11 cellular contexts compared by ENCODE assay signal in genomic region chr12:3137268-3137761, GRCh38.
DNase-seq lines count a peak whose midpoint lies in the region; ATAC-seq lines count a peak whose summit lies in the region.
"Had no signal": no experiment of that assay in that cellular context is flagged by ENCODE, and none has a peak within 500 bp of the region (broad histone marks: within the 10 kb centered on the region; RNA-seq: fewer than 3 reads in every experiment).

No MANE protein-coding gene starts in this region.

- no peaks in the 10 kb centered on the region for H3K4me1 Mint-ChIP-seq in activated T-helper 2 cell treated with anti-CD3 and anti-CD28 coated beads, Interferon-gamma antibody, Interleukin-2, Interleukin-4, amounts not matched to agents 10 μg/mL and 5 μg/mL and 100 μg/mL, durations not matched to agents 14 hours and 24 hours and 36 hours (ENCODE audit: low read depth)
- H3K4me1 Mint-ChIP-seq: memory B cell had no signal

- H3K36me3 Mint-ChIP-seq in activated T-helper 2 cell treated with anti-CD3 and anti-CD28 coated beads, Interferon-gamma antibody, Interleukin-2, Interleukin-4, amounts not matched to agents 10 μg/mL and 5 μg/mL and 100 μg/mL, durations not matched to agents 14 hours and 24 hours and 36 hours (ENCODE audit: low read depth): no peaks in the 10 kb centered on the region
- H3K36me3 Mint-ChIP-seq: memory B cell had no signal

- H3K4me3 Mint-ChIP-seq in activated T-helper 2 cell treated with anti-CD3 and anti-CD28 coated beads, Interferon-gamma antibody, Interleukin-2, Interleukin-4, amounts not matched to agents 10 μg/mL and 5 μg/mL and 100 μg/mL, durations not matched to agents 14 hours and 24 hours and 36 hours (ENCODE audit: low read depth): no peak overlapping the region
- H3K4me3 Mint-ChIP-seq: memory B cell had no signal

- H3K27me3 Mint-ChIP-seq in activated T-helper 2 cell treated with anti-CD3 and anti-CD28 coated beads, Interferon-gamma antibody, Interleukin-2, Interleukin-4, amounts not matched to agents 10 μg/mL and 5 μg/mL and 100 μg/mL, durations not matched to agents 14 hours and 24 hours and 36 hours (ENCODE audit: low read depth): peaks cover 18% of the 10 kb centered on the region

- ATAC-seq in left ventricle myocardium superior: peak; percentile 62
- ATAC-seq in sciatic nerve: peak; percentile 47

- H3K27ac Mint-ChIP-seq in activated T-helper 2 cell treated with anti-CD3 and anti-CD28 coated beads, Interferon-gamma antibody, Interleukin-2, Interleukin-4, amounts not matched to agents 10 μg/mL and 5 μg/mL and 100 μg/mL, durations not matched to agents 14 hours and 24 hours and 36 hours: no peak overlapping the region
- H3K27ac Mint-ChIP-seq: memory B cell had no signal

- DNase-seq in HCEC 1CT (peak; percentile 40), T1000 (lab: John Stamatoyannopoulos, UW) (peak; percentile 66), left ventricle myocardium superior (peak; percentile 82), sciatic nerve (ENCODE audit: low spot score) (peak; percentile 76), amygdala (lab: John Stamatoyannopoulos, UW) (no peak), foreskin melanocyte (no peak), ACHN (no peak)
- DNase-seq in activated T-helper 2 cell treated with anti-CD3 and anti-CD28 coated beads, Interferon-gamma antibody, Interleukin-2, Interleukin-4, amounts not matched to agents 10 μg/mL and 5 μg/mL and 100 μg/mL, durations not matched to agents 14 hours and 24 hours and 36 hours (ENCODE audit: low spot score): no peak
- DNase-seq: activated T-cell treated with anti-CD3 and anti-CD28 coated beads, Interleukin-2, amount 50 U/mL, for 1 hour; stimulated activated CD4-positive, alpha-beta T cell treated with anti-CD3 and anti-CD28 coated beads, Interleukin-4, amount 100 ng/mL, for 24 hours had no signal

- in situ Hi-C loops in ACHN (cut with HindIII; ENCODE audit: low pct_ligation_motif_present, low pct_unique_long_range_greater_than_20kb, low sequenced_read_pairs): loop anchor here (25.0 kb wide), 2 partner anchors 150 to 675 kb away; no protein-coding TSS in a partner anchor

- H3K9me3 Mint-ChIP-seq in activated T-helper 2 cell treated with anti-CD3 and anti-CD28 coated beads, Interferon-gamma antibody, Interleukin-2, Interleukin-4, amounts not matched to agents 10 μg/mL and 5 μg/mL and 100 μg/mL, durations not matched to agents 14 hours and 24 hours and 36 hours: no peaks in the 10 kb centered on the region
- H3K9me3 Mint-ChIP-seq: memory B cell had no signal

- intact Hi-C loops in left ventricle myocardium superior (cut with micrococcal nuclease) (no loop called here), sciatic nerve (cut with DNase I) (loop anchor here (2.0 to 10.0 kb wide), 3 partner anchors 65 to 137 kb away; no protein-coding TSS in a partner anchor)
- intact Hi-C loops in activated T-helper 2 cell treated with anti-CD3 and anti-CD28 coated beads, Interferon-gamma antibody, Interleukin-2, Interleukin-4, amounts not matched to agents 10 μg/mL and 5 μg/mL and 100 μg/mL, durations not matched to agents 14 hours and 24 hours and 36 hours (cut with micrococcal nuclease): no loop called here

Comparison
In these comparisons a context has a peak if more than half of its experiments do, and no peak if none do; other contexts are left out.
1. DNase-seq: peak in HCEC 1CT (single experiment), T1000 (single experiment), left ventricle myocardium superior (single experiment) and sciatic nerve (single experiment); none in amygdala (0 of 56), activated T-helper 2 cell treated with anti-CD3 and anti-CD28 coated beads, Interferon-gamma antibody, Interleukin-2, Interleukin-4, amounts not matched to agents 10 μg/mL and 5 μg/mL and 100 μg/mL, durations not matched to agents 14 hours and 24 hours and 36 hours (single experiment), foreskin melanocyte (single experiment) and ACHN (single experiment).